22 cellular contexts compared by ENCODE assay signal in the genomic region with DNA sequence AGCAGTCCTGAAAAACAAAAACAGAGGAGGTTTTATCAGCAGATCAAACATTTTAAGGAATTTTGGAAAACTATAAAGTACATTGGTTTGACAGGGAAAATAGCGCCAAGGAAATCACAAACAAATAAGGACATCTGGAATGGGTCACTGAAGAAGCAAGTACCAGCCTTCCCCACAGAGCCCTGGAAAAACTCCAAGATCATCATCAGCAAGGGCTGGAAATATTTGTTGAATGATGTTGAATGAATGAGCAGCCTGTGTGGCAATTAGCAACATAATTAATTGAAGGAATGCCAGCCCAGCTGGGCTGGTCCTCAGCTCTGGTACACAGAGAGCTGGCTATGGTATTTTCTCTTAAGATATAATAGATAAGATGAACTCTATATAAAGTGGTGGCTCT.
DNase-seq lines count a peak whose midpoint lies in the region; ATAC-seq and TF ChIP-seq lines count a peak whose summit lies in the region.
"Had no signal": no experiment of that assay in that cellular context is flagged by ENCODE, and none has a peak within 500 bp of the region (broad histone marks: within the 10 kb centered on the region; RNA-seq: fewer than 3 reads in every experiment).

No MANE protein-coding gene starts in this region.

- H3K27me3 ChIP-seq in tibial nerve = no peaks in the 10 kb centered on the region
- H3K27me3 ChIP-seq: BE2C, gastrocnemius medialis, upper lobe of right lung had no signal

- WGBS in tibial nerve, 2 donors = 62 to 83% methylated on average over 1 of the region's 1 CpG

- no peaks in the 10 kb centered on the region for H3K36me3 ChIP-seq in tibial nerve
- H3K36me3 ChIP-seq: BE2C, gastrocnemius medialis, HAP-1, upper lobe of right lung had no signal

- no peaks in the 10 kb centered on the region for H3K36me3 Mint-ChIP-seq in activated naive CD8-positive, alpha-beta T cell treated with anti-CD3 and anti-CD28 coated beads for 36 hours
- H3K36me3 Mint-ChIP-seq: stimulated activated effector memory CD8-positive, alpha-beta T cell treated with anti-CD3 and anti-CD28 coated beads, Interleukin-12 subunit alpha, Interleukin-12 subunit beta, amount 100 ng/mL, for 72 hours had no signal

- peaks cover 0 to 10% (median 0%) of the 10 kb centered on the region in 4 donors for H3K9me3 ChIP-seq in tibial nerve
- H3K9me3 ChIP-seq: BE2C, HAP-1, upper lobe of right lung had no signal

- peaks cover 0 to 6% (median 0%) of the 10 kb centered on the region in 4 donors for H3K4me1 ChIP-seq in tibial nerve
- H3K4me1 ChIP-seq: BE2C, gastrocnemius medialis, HAP-1, upper lobe of right lung had no signal

- H3K27me3 Mint-ChIP-seq in activated naive CD8-positive, alpha-beta T cell treated with anti-CD3 and anti-CD28 coated beads for 36 hours = peaks cover 4% of the 10 kb centered on the region

- H3K9me3 Mint-ChIP-seq in activated naive CD8-positive, alpha-beta T cell treated with anti-CD3 and anti-CD28 coated beads for 36 hours = peaks cover 4% of the 10 kb centered on the region

- no peak overlapping the region for H3K27ac Mint-ChIP-seq in activated naive CD8-positive, alpha-beta T cell treated with anti-CD3 and anti-CD28 coated beads for 36 hours
- H3K27ac Mint-ChIP-seq: stimulated activated effector memory CD8-positive, alpha-beta T cell treated with anti-CD3 and anti-CD28 coated beads, Interleukin-12 subunit alpha, Interleukin-12 subunit beta, amount 100 ng/mL, for 72 hours; WTC11 had no signal

- TF ChIP-seq CTCF in AG10803 (conservative IDR thresholded peaks at IDR 0.05; ENCODE audit: low read length) = no peak
- TF ChIP-seq CTCF in tibial nerve (IDR thresholded peaks at IDR 0.05) = no peak

- H3K4me3 ChIP-seq in AG10803 (ENCODE audit: low read length) = no peak overlapping the region
- H3K4me3 ChIP-seq in tibial nerve = no peak overlapping the region
- H3K4me3 ChIP-seq: dorsolateral prefrontal cortex, gastrocnemius medialis, HAP-1, lung, upper lobe of right lung had no signal

- DNase-seq in AG10803 (ENCODE audit: low read depth) = peak; percentile 94
- peak; percentile 4 for DNase-seq in HS-27A (ENCODE audit: low read depth)
- peak; percentile 78 for DNase-seq in astrocyte of the hippocampus (ENCODE audit: low read depth, low spot score)
- peak; percentile 5 for DNase-seq in globus pallidus (ENCODE audit: low spot score)
- DNase-seq in activated naive CD8-positive, alpha-beta T cell treated with anti-CD3 and anti-CD28 coated beads for 36 hours = no peak
- DNase-seq in tibial nerve (ENCODE audit: low spot score in 2 of 2) = no peak
- DNase-seq: activated effector memory CD4-positive, alpha-beta T cell treated with Interleukin-2 at 50 U/mL for 16 hours; aorta; BE2C; dorsolateral prefrontal cortex; gastrocnemius medialis; NCI-H1694; NCI-H524 treated with DMSO at 0.1 percent for 48 hours; SW 1271; upper lobe of right lung had no signal

- no peak for ATAC-seq in GM19351 (IDR thresholded peaks at IDR 0.05; ENCODE audit: unreplicated experiment)
- no peak for ATAC-seq in GM19463 (IDR thresholded peaks at IDR 0.05; ENCODE audit: unreplicated experiment)
- ATAC-seq: gastrocnemius medialis; sciatic nerve; stimulated activated effector memory CD8-positive, alpha-beta T cell treated with anti-CD3 and anti-CD28 coated beads, Interleukin-12 subunit alpha, Interleukin-12 subunit beta, amount 100 ng/mL, for 72 hours; upper lobe of right lung; WTC11 had no signal

- TF ChIP-seq POLR2A in tibial nerve (IDR thresholded peaks at IDR 0.05) = no peak

- H3K27ac ChIP-seq in tibial nerve = no peak overlapping the region
- H3K27ac ChIP-seq: dorsolateral prefrontal cortex, gastrocnemius medialis, upper lobe of right lung had no signal

- no peak for TF ChIP-seq EP300 in tibial nerve (IDR thresholded peaks at IDR 0.05)

- no peaks in the 10 kb centered on the region for H3K4me1 Mint-ChIP-seq in activated naive CD8-positive, alpha-beta T cell treated with anti-CD3 and anti-CD28 coated beads for 36 hours
- H3K4me1 Mint-ChIP-seq: stimulated activated effector memory CD8-positive, alpha-beta T cell treated with anti-CD3 and anti-CD28 coated beads, Interleukin-12 subunit alpha, Interleukin-12 subunit beta, amount 100 ng/mL, for 72 hours had no signal

- no peak overlapping the region for H3K4me3 Mint-ChIP-seq in activated naive CD8-positive, alpha-beta T cell treated with anti-CD3 and anti-CD28 coated beads for 36 hours
- H3K4me3 Mint-ChIP-seq: stimulated activated effector memory CD8-positive, alpha-beta T cell treated with anti-CD3 and anti-CD28 coated beads, Interleukin-12 subunit alpha, Interleukin-12 subunit beta, amount 100 ng/mL, for 72 hours; WTC11 had no signal

Comparison
In these comparisons a context has a peak if more than half of its experiments do, and no peak if none do; other contexts are left out.
1. DNase-seq: peak in AG10803 (single experiment), HS-27A (single experiment), astrocyte of the hippocampus (single experiment) and globus pallidus (single experiment); none in activated naive CD8-positive, alpha-beta T cell treated with anti-CD3 and anti-CD28 coated beads for 36 hours (single experiment) and tibial nerve (0 of 2).